Comparison of ENCODE assay signal across 13 cellular contexts in genomic region chr12:121926874-121927706, GRCh38. TPM values are rescaled to one million over a fixed set of nuclear protein-coding genes. Genes with fewer than 3 reads are reported as not detected.
DNase-seq lines count a peak whose midpoint lies in the region; ATAC-seq, FAIRE-seq and TF ChIP-seq lines count a peak whose summit lies in the region.
"Had no signal": no experiment of that assay in that cellular context is flagged by ENCODE, and none has a peak within 500 bp of the region (broad histone marks: within the 10 kb centered on the region; RNA-seq: fewer than 3 reads in every experiment).

No MANE protein-coding gene starts in this region.

- FAIRE-seq in keratinocyte (lab: Jason Lieb, UNC): no peak
- FAIRE-seq in D721Med (lab: Jason Lieb, UNC): no peak

- H3K9me3 ChIP-seq in DND-41 (ENCODE audit: insufficient read depth, low read length, severe bottlenecking) (no peaks in the 10 kb centered on the region), keratinocyte (ENCODE audit: control insufficient read depth, low read depth, low read length) (no peaks in the 10 kb centered on the region), thyroid gland (no peaks in the 10 kb centered on the region)

- H3K4me2 ChIP-seq in DND-41 (ENCODE audit: insufficient read depth, low read length) (no peak overlapping the region), keratinocyte (ENCODE audit: control insufficient read depth, extremely low read depth, insufficient read depth, low read depth, low read length) (peak overlapping the region; percentile 51)
- H3K4me2 ChIP-seq: neural progenitor cell had no signal

- TF ChIP-seq RAD21 in Ishikawa (IDR thresholded peaks at IDR 0.05; ENCODE audit: low read depth): no peak

- ATAC-seq in DND-41 (ENCODE audit: insufficient read depth, low read depth) (no peak), HG03159 (IDR thresholded peaks at IDR 0.05; ENCODE audit: unreplicated experiment) (no peak)

- dilution Hi-C loops in keratinocyte (cut with MboI; ENCODE audit: extremely low pct_ligation_motif_present, low sequenced_read_pairs): no loop called here

- TF ChIP-seq POLR2A in erythroblast (IDR thresholded peaks at IDR 0.05; ENCODE audit: low read length) (no peak), thyroid gland (IDR thresholded peaks at IDR 0.05) (no peak)

- no peaks in the 10 kb centered on the region for H3K4me1 ChIP-seq in DND-41 (ENCODE audit: insufficient read depth, low read length)
- H3K4me1 ChIP-seq in keratinocyte (ENCODE audit: control insufficient read depth, extremely low read depth, insufficient read depth, low read length): peaks cover 22% of the 10 kb centered on the region
- peaks cover 0 to 22% of the 10 kb centered on the region in 2 donors for H3K4me1 ChIP-seq in thyroid gland

- H3K9ac ChIP-seq in DND-41 (ENCODE audit: low read depth, low read length): no peak overlapping the region
- peak overlapping the region; percentile 8 for H3K9ac ChIP-seq in keratinocyte (ENCODE audit: control insufficient read depth, extremely low read depth, insufficient read depth, low read length)
- H3K9ac ChIP-seq: neural progenitor cell had no signal

- H3K27ac ChIP-seq in DND-41 (ENCODE audit: low read length) (no peak overlapping the region), keratinocyte (ENCODE audit: control insufficient read depth, insufficient read depth, low read length) (no peak overlapping the region), thyroid gland (no peak overlapping the region)
- H3K27ac ChIP-seq: coronary artery, neural progenitor cell had no signal

- no peaks in the 10 kb centered on the region for H3K79me2 ChIP-seq in DND-41 (ENCODE audit: insufficient read depth, low read length)
- H3K79me2 ChIP-seq in keratinocyte (ENCODE audit: control insufficient read depth, insufficient read depth, low read length): no peaks in the 10 kb centered on the region

- no peak overlapping the region for H3K4me3 ChIP-seq in DND-41 (ENCODE audit: low read depth in 1 of 2, low read length in 2 of 2)
- H3K4me3 ChIP-seq in keratinocyte (ENCODE audit: control insufficient read depth in 2 of 3, extremely low read depth in 1 of 3, insufficient read depth in 2 of 3, low read depth in 1 of 3, low read length in 3 of 3): no peak overlapping the region
- H3K4me3 ChIP-seq in thyroid gland (replicated peaks in 1 of 3): no peak overlapping the region
- H3K4me3 ChIP-seq: coronary artery, neural progenitor cell had no signal

- 84 to 85% methylated on average over 7 of the region's 7 CpGs for WGBS in thyroid gland, 2 donors

- no peaks in the 10 kb centered on the region for H3K27me3 ChIP-seq in DND-41 (ENCODE audit: insufficient read depth, low read length, poor library complexity)
- no peaks in the 10 kb centered on the region for H3K27me3 ChIP-seq in keratinocyte (ENCODE audit: control insufficient read depth, extremely low read depth, insufficient read depth, low read length)
- H3K27me3 ChIP-seq in thyroid gland: no peaks in the 10 kb centered on the region
- H3K27me3 ChIP-seq: neural progenitor cell had no signal

- no peaks in the 10 kb centered on the region for H3K36me3 ChIP-seq in DND-41 (ENCODE audit: insufficient read depth, low read length)
- peaks cover 1 to 9% of the 10 kb centered on the region in 2 experiments for H3K36me3 ChIP-seq in keratinocyte (ENCODE audit: control insufficient read depth in 2 of 2, extremely low read depth in 1 of 2, insufficient read depth in 2 of 2, low read length in 2 of 2)
- no peaks in the 10 kb centered on the region for H3K36me3 ChIP-seq in thyroid gland
- H3K36me3 ChIP-seq: neural progenitor cell had no signal

- no peak for TF ChIP-seq EP300 in Ishikawa (IDR thresholded peaks at IDR 0.05; ENCODE audit: borderline replicate concordance)

- H4K20me1 ChIP-seq in DND-41 (ENCODE audit: insufficient read depth, low read length) (no peaks in the 10 kb centered on the region), keratinocyte (ENCODE audit: control insufficient read depth, extremely low read depth, insufficient read depth, low read length) (no peaks in the 10 kb centered on the region)

- H2AFZ ChIP-seq in DND-41 (ENCODE audit: low read depth, low read length) (0 out of 2 replicates have a peak overlapping the region, but pooled peaks have one; percentile 36), keratinocyte (ENCODE audit: control insufficient read depth, low read length) (peak overlapping the region; percentile 56)
- H2AFZ ChIP-seq: neural progenitor cell had no signal

- TF ChIP-seq CTCF in DND-41 (IDR thresholded peaks at IDR 0.05; ENCODE audit: borderline replicate concordance, extremely low read depth, low read length, poor library complexity, severe bottlenecking): no peak
- no peak for TF ChIP-seq CTCF in keratinocyte (optimal IDR thresholded peaks at IDR 0.05 in 1 of 3, IDR thresholded peaks at IDR 0.05 in 1 of 3, conservative IDR thresholded peaks at IDR 0.05 in 1 of 3; ENCODE audit: extremely low read depth in 1 of 3, insufficient read depth in 2 of 3, low read length in 3 of 3)
- TF ChIP-seq CTCF in D721Med (IDR thresholded peaks at IDR 0.05; ENCODE audit: insufficient read depth, missing control alignments): no peak
- TF ChIP-seq CTCF in thyroid gland (IDR thresholded peaks at IDR 0.05): no peak

- DNase-seq in DND-41: no peak
- peak; percentile 23 for DNase-seq in SKM-1 (lab: John Stamatoyannopoulos, UW; ENCODE audit: unreplicated experiment)
- no peak for DNase-seq in keratinocyte (ENCODE audit: low read depth, low spot score)
- DNase-seq in D721Med (ENCODE audit: insufficient read length, low spot score): no peak
- no peak for DNase-seq in erythroblast (lab: John Stamatoyannopoulos, UW)
- DNase-seq in thyroid gland: no peak
- DNase-seq: C1 segment of cervical spinal cord; kidney glomerular epithelial cell; stimulated activated CD4-positive, alpha-beta T cell treated with anti-CD3 and anti-CD28 coated beads, Interleukin-12 subunit alpha, Interleukin-12 subunit beta, amount 100 ng/mL, for 4 hours had no signal

- intact Hi-C loops in thyroid gland (cut with DNase I): no loop called here

- H3K9me1 ChIP-seq in keratinocyte (ENCODE audit: control insufficient read depth, extremely low read depth, insufficient read depth, low read length): no peaks in the 10 kb centered on the region

TF ChIP-seq in Ishikawa, 13 proteins besides CTCF, POLR2A, EP300 and RAD21:
- TF ChIP-seq CREB1 (IDR thresholded peaks at IDR 0.05; ENCODE audit: low read depth) (no peak), EGR1 (IDR thresholded peaks at IDR 0.05) (no peak), TEAD4 (IDR thresholded peaks at IDR 0.05) (peak; percentile 81), CEBPB (IDR thresholded peaks at IDR 0.05) (no peak), TAF1 (IDR thresholded peaks at IDR 0.05; ENCODE audit: low read depth) (no peak), REST (IDR thresholded peaks at IDR 0.05; ENCODE audit: low read depth) (no peak)

RNA-seq across cellular contexts. Expression of gene CFAP251, which starts 8.7 kb away (rescaled TPM):
- 69.9 to 74.2 TPM (median 70.7 TPM) in 3 replicates for polyA plus RNA-seq in keratinocyte
- 18.8 TPM for polyA plus RNA-seq in keratinocyte (2011; ENCODE audit: low read depth)
- polyA plus RNA-seq in keratinocyte (2011; cell fraction: cytosol; rRNA removed): 48.3 and 59.3 TPM in 2 replicates
- 77.8 and 86.7 TPM in 2 replicates for polyA plus RNA-seq in keratinocyte (2011; cell fraction: nucleus; rRNA removed)
- polyA plus RNA-seq in keratinocyte (2012; ENCODE audit: low replicate concordance): 28.4 and 57.7 TPM in 2 replicates
- 22.9 to 83.6 TPM (median 76.1 TPM) in 3 replicates for polyA minus RNA-seq in keratinocyte
- 32.8 TPM for polyA minus RNA-seq in keratinocyte (2011; cell fraction: cytosol; rRNA and poly(A)+ RNA removed)
- 44.0 and 80.8 TPM in 2 replicates for polyA minus RNA-seq in keratinocyte (2011; cell fraction: nucleus; rRNA and poly(A)+ RNA removed)
- total RNA-seq in thyroid gland: 10 to 100 TPM; 17.7 to 27.0 (median 23.7) TPM

RNA-seq across cellular contexts. Expression of gene PSMD9, which starts 38.5 kb away (rescaled TPM):
- polyA plus RNA-seq in keratinocyte: 84.8 to 95.4 TPM (median 90.5 TPM) in 3 replicates
- 56.7 TPM for polyA plus RNA-seq in keratinocyte (2011; ENCODE audit: low read depth)
- 48.4 and 89.7 TPM in 2 replicates for polyA plus RNA-seq in keratinocyte (2011; cell fraction: cytosol; rRNA removed)
- polyA plus RNA-seq in keratinocyte (2011; cell fraction: nucleus; rRNA removed): 43.2 and 46.3 TPM in 2 replicates
- polyA plus RNA-seq in keratinocyte (2012; ENCODE audit: low replicate concordance): 56.6 and 118 TPM in 2 replicates
- 26.1 to 49.7 TPM (median 35.2 TPM) in 3 replicates for polyA minus RNA-seq in keratinocyte
- polyA minus RNA-seq in keratinocyte (2011; cell fraction: cytosol; rRNA and poly(A)+ RNA removed): 85.6 TPM
- 21.6 and 22.6 TPM in 2 replicates for polyA minus RNA-seq in keratinocyte (2011; cell fraction: nucleus; rRNA and poly(A)+ RNA removed)
- total RNA-seq in thyroid gland: 100 to 1,000 TPM in 2 of 4 donors, 10 to 100 TPM in 2; 67.9 to 149 (median 97.4) TPM
